25 cellular contexts compared by ENCODE assay signal in genomic region chr2:117411983-117412382, GRCh38.
DNase-seq lines count a peak whose midpoint lies in the region; ATAC-seq and TF ChIP-seq lines count a peak whose summit lies in the region.
"Had no signal": no experiment of that assay in that cellular context is flagged by ENCODE, and none has a peak within 500 bp of the region (broad histone marks: within the 10 kb centered on the region; RNA-seq: fewer than 3 reads in every experiment).

No MANE protein-coding gene starts in this region.

- no peak overlapping the region for H3K4me3 ChIP-seq in Jurkat, Clone E6-1 (ENCODE audit: low read length)
- H3K4me3 ChIP-seq in RWPE2 (ENCODE audit: severe bottlenecking), result no peak overlapping the region
- H3K4me3 ChIP-seq: ascending aorta, dorsolateral prefrontal cortex, Peyer's patch, suprapubic skin, uterus had no signal

- no peak overlapping the region for H3K4me3 Mint-ChIP-seq in progenitor cell of endocrine pancreas (ENCODE audit: low read depth)
- H3K4me3 Mint-ChIP-seq: activated naive CD8-positive, alpha-beta T cell; activated T-helper 1 cell treated with anti-CD3 and anti-CD28 coated beads, Interleukin-12 subunit alpha, Interleukin-12 subunit beta, Interleukin-2, Interleukin-4 antibody, amounts not matched to agents 30 ng/mL and 10 ng/mL and 1 ng/mL, durations not matched to agents 14 hours and 24 hours and 36 hours; central memory CD8-positive, alpha-beta T cell; stimulated activated effector memory CD8-positive, alpha-beta T cell treated with anti-CD3 and anti-CD28 coated beads, Interleukin-12 subunit alpha, Interleukin-12 subunit beta, amount 100 ng/mL, for 72 hours had no signal

- no peaks in the 10 kb centered on the region for H3K36me3 ChIP-seq in RWPE2 (ENCODE audit: low read depth)
- H3K36me3 ChIP-seq: ascending aorta, Peyer's patch, suprapubic skin, uterus, WERI-Rb-1 had no signal

- TF ChIP-seq CTCF in RWPE2 (IDR thresholded peaks at IDR 0.05; ENCODE audit: poor library complexity, severe bottlenecking) (peak; percentile 36), progenitor cell of endocrine pancreas (IDR thresholded peaks at IDR 0.05; ENCODE audit: unreplicated experiment) (peak; percentile 43), GM13976 (IDR thresholded peaks at IDR 0.05; ENCODE audit: borderline replicate concordance, control extremely low read depth, extremely low read depth, insufficient read depth, missing control alignments) (no peak)

- H3K4me1 Mint-ChIP-seq in progenitor cell of endocrine pancreas (ENCODE audit: low read depth), result no peaks in the 10 kb centered on the region
- H3K4me1 Mint-ChIP-seq: central memory CD8-positive, alpha-beta T cell; stimulated activated effector memory CD8-positive, alpha-beta T cell treated with anti-CD3 and anti-CD28 coated beads, Interleukin-12 subunit alpha, Interleukin-12 subunit beta, amount 100 ng/mL, for 72 hours had no signal

- peaks cover 22% of the 10 kb centered on the region for H3K9me3 Mint-ChIP-seq in progenitor cell of endocrine pancreas (ENCODE audit: low read depth)

- no peaks in the 10 kb centered on the region for H3K27me3 ChIP-seq in RWPE2 (ENCODE audit: insufficient read depth, poor library complexity, severe bottlenecking)
- H3K27me3 ChIP-seq: ascending aorta, Peyer's patch, suprapubic skin, uterus had no signal

- no peak overlapping the region for H3K27ac Mint-ChIP-seq in progenitor cell of endocrine pancreas
- H3K27ac Mint-ChIP-seq: activated naive CD8-positive, alpha-beta T cell; activated T-helper 1 cell treated with anti-CD3 and anti-CD28 coated beads, Interleukin-12 subunit alpha, Interleukin-12 subunit beta, Interleukin-2, Interleukin-4 antibody, amounts not matched to agents 30 ng/mL and 10 ng/mL and 1 ng/mL, durations not matched to agents 14 hours and 24 hours and 36 hours; stimulated activated effector memory CD8-positive, alpha-beta T cell treated with anti-CD3 and anti-CD28 coated beads, Interleukin-12 subunit alpha, Interleukin-12 subunit beta, amount 100 ng/mL, for 72 hours had no signal

- in situ Hi-C loops in Caki2 (cut with HindIII; ENCODE audit: low pct_unique_long_range_greater_than_20kb, low sequenced_read_pairs) (no loop called here), GM13976 (cut with MboI; ENCODE audit: low sequenced_read_pairs, unreplicated experiment) (no loop called here)

- no peaks in the 10 kb centered on the region for H3K9me3 ChIP-seq in RWPE2 (ENCODE audit: severe bottlenecking)
- H3K9me3 ChIP-seq: ascending aorta, Peyer's patch, suprapubic skin, uterus had no signal

- no peaks in the 10 kb centered on the region for H3K4me1 ChIP-seq in RWPE2 (ENCODE audit: insufficient read depth, poor library complexity, severe bottlenecking)
- H3K4me1 ChIP-seq: ascending aorta, Peyer's patch, suprapubic skin, uterus had no signal

- ATAC-seq in RWPE2 (ENCODE audit: low read depth), result no peak
- no peak for ATAC-seq in HG02840 (IDR thresholded peaks at IDR 0.05; ENCODE audit: low FRiP score, unreplicated experiment)
- ATAC-seq: left ventricle myocardium superior; stimulated activated effector memory CD8-positive, alpha-beta T cell treated with anti-CD3 and anti-CD28 coated beads, Interleukin-12 subunit alpha, Interleukin-12 subunit beta, amount 100 ng/mL, for 72 hours had no signal

- H3K36me3 Mint-ChIP-seq in progenitor cell of endocrine pancreas (ENCODE audit: insufficient read depth), result peaks cover 7% of the 10 kb centered on the region
- H3K36me3 Mint-ChIP-seq: activated naive CD8-positive, alpha-beta T cell; stimulated activated effector memory CD8-positive, alpha-beta T cell treated with anti-CD3 and anti-CD28 coated beads, Interleukin-12 subunit alpha, Interleukin-12 subunit beta, amount 100 ng/mL, for 72 hours had no signal

- H3K27ac ChIP-seq in RWPE2 (ENCODE audit: poor library complexity, severe bottlenecking), result no peak overlapping the region
- H3K27ac ChIP-seq: ascending aorta, dorsolateral prefrontal cortex, epithelial cell of prostate, Peyer's patch, suprapubic skin, uterus, WERI-Rb-1 had no signal

- H3K27me3 Mint-ChIP-seq in progenitor cell of endocrine pancreas, result no peaks in the 10 kb centered on the region
- H3K27me3 Mint-ChIP-seq: activated naive CD8-positive, alpha-beta T cell; central memory CD8-positive, alpha-beta T cell had no signal

- peak; percentile 3 for DNase-seq in Caki2 (ENCODE audit: low read depth)
- peak; percentile 27 for DNase-seq in Jurkat, Clone E6-1 (ENCODE audit: low read depth, low spot score)
- DNase-seq in RWPE2 (ENCODE audit: low spot score), result no peak
- DNase-seq in progenitor cell of endocrine pancreas (ENCODE audit: low spot score, unreplicated experiment), result no peak
- no peak for DNase-seq in hippocampal formation (lab: John Stamatoyannopoulos, UW)
- DNase-seq in GM13976 (ENCODE audit: low spot score), result no peak
- DNase-seq: activated CD4-positive, alpha-beta T cell treated with anti-CD3 and anti-CD28 coated beads, Interleukin-2, amount 50 U/mL, for 1 hour; dorsolateral prefrontal cortex; EL; GOT3; left ventricle myocardium superior; NCI-H187; NCI-H345; Peyer's patch; stimulated activated CD4-positive, alpha-beta T cell treated with anti-CD3 and anti-CD28 coated beads, Interleukin-2, amount 100 ng/mL, for 24 hours; uterus; WERI-Rb-1 had no signal

Comparison
In these comparisons a context has a peak if more than half of its experiments do, and no peak if none do; other contexts are left out.
1. DNase-seq: peak in Caki2 (single experiment) and Jurkat, Clone E6-1 (single experiment); none in RWPE2 (single experiment), progenitor cell of endocrine pancreas (single experiment), hippocampal formation (0 of 2) and GM13976 (single experiment).